In the genomic region with DNA sequence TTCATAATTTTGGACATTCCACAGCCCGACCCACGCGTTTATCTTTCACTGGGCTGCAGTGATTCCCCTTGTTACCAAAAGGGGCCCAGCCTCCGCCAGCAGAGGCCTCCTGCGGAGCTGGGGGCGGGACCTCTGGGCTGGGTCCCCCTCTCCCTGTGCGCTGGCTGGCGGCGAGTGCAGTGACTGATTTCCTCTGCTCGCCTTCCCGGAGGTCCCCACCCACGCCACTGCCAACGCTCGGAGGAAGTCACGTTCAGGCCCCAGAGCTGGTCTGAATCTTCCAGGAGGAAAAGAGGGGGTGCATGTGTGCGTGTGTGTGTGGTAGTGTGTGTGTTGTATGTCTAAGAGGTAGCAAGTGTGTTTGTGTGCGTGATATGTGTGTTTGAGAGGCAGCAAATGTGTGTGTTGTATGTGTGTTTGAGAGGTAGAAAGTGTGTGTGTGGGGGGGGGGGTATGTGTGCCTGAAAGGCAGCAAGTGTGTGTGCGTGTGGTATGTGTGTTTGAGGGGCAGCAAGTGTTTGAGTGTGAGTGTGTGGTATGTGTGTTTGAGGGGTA, we compare ENCODE assay signal across 8 cellular contexts. TPM values are rescaled to one million over a fixed set of nuclear protein-coding genes. Genes with fewer than 3 reads are reported as not detected.
DNase-seq lines count a peak whose midpoint lies in the region; ATAC-seq, FAIRE-seq and TF ChIP-seq lines count a peak whose summit lies in the region.

No MANE protein-coding gene starts in this region.

- H3K9me2 ChIP-seq in SK-N-SH, result no peaks in the 10 kb centered on the region

- peaks cover 24% of the 10 kb centered on the region for H3K4me1 Mint-ChIP-seq in activated CD8-positive, alpha-beta memory T cell treated with anti-CD3 and anti-CD28 coated beads, Interleukin-2, amount 10 ng/mL, durations not matched to agents 7 days and 5 days

- H3K36me3 ChIP-seq in osteoblast (ENCODE audit: insufficient read depth, low read length), result no peaks in the 10 kb centered on the region
- H3K36me3 ChIP-seq in suprapubic skin, result no peaks in the 10 kb centered on the region
- no peaks in the 10 kb centered on the region for H3K36me3 ChIP-seq in SK-N-SH (replicated peaks in 1 of 2; ENCODE audit: control insufficient read depth in 1 of 2, insufficient read depth in 2 of 2, low read length in 1 of 2)

- H3F3A ChIP-seq in SK-N-SH (replicated peaks; ENCODE audit: insufficient read depth), result no peaks in the 10 kb centered on the region

- no peaks in the 10 kb centered on the region for H3K79me2 ChIP-seq in osteoblast (ENCODE audit: insufficient read depth, low read length)
- H3K79me2 ChIP-seq in SK-N-SH (ENCODE audit: insufficient read depth), result no peaks in the 10 kb centered on the region

- H3K27me3 Mint-ChIP-seq in activated CD8-positive, alpha-beta memory T cell treated with anti-CD3 and anti-CD28 coated beads, Interleukin-2, amount 10 ng/mL, durations not matched to agents 7 days and 5 days, result peaks cover 27% of the 10 kb centered on the region

- no peak overlapping the region for H2AFZ ChIP-seq in osteoblast (ENCODE audit: low read length)
- H2AFZ ChIP-seq in SK-N-SH (ENCODE audit: low read depth), result no peak overlapping the region

- POLR2A ChIA-PET in SK-N-SH (lab: Yijun Ruan, JAX), result no interaction called here

- CTCF ChIA-PET in activated CD8-positive, alpha-beta memory T cell treated with anti-CD3 and anti-CD28 coated beads, Interleukin-2, amount 10 ng/mL, durations not matched to agents 7 days and 5 days (lab: Charles Lee), result interaction anchor here (1.0 to 1.2 kb wide), 2 partner anchors 17 to 176 kb away, joined by 3 to 4 read pairs; no protein-coding TSS in a partner anchor
- CTCF ChIA-PET in SK-N-SH (lab: Yijun Ruan, JAX), result interaction anchor here (2.1 kb wide), 1 partner anchor 19 kb away, joined by 6 read pairs; no protein-coding TSS in a partner anchor

- H3K4me2 ChIP-seq in osteoblast (ENCODE audit: insufficient read depth, low read length) (peak overlapping the region; percentile 48), SK-N-SH (no peak overlapping the region)

- 55% methylated on average over 18 of the region's 18 CpGs for WGBS in suprapubic skin
- 95% methylated on average over 17 of the region's 18 CpGs for WGBS in SK-N-SH (ENCODE audit: low lambda C conversion rate)

- H3K4me1 ChIP-seq in osteoblast (ENCODE audit: insufficient read depth, low read length) (peaks cover 10% of the 10 kb centered on the region), suprapubic skin (peaks cover 24% of the 10 kb centered on the region), SK-N-SH (ENCODE audit: control insufficient read depth in 1 of 2, insufficient read depth in 2 of 2, low read depth in 1 of 2, low read length in 1 of 2) (no peaks in the 10 kb centered on the region)

- no peak for TF ChIP-seq RAD21 in SK-N-SH (IDR thresholded peaks at IDR 0.05; ENCODE audit: low read length)

- H3K27me3 ChIP-seq in osteoblast (ENCODE audit: insufficient read depth, low read length) (no peaks in the 10 kb centered on the region), suprapubic skin (no peaks in the 10 kb centered on the region), SK-N-SH (ENCODE audit: insufficient read depth) (no peaks in the 10 kb centered on the region)

- peak; percentile 80 for ATAC-seq in activated CD8-positive, alpha-beta memory T cell treated with anti-CD3 and anti-CD28 coated beads, Interleukin-2, amount 10 ng/mL, durations not matched to agents 7 days and 5 days
- ATAC-seq in GM19023 (IDR thresholded peaks at IDR 0.05; ENCODE audit: unreplicated experiment), result no peak

- DNase-seq in H54 (ENCODE audit: insufficient read length, low spot score) (peak; percentile 77), erythroblast (lab: John Stamatoyannopoulos, UW) (peak; percentile 17 to 27), osteoblast (ENCODE audit: insufficient read length, low spot score, missing footprints) (peak; percentile 85), suprapubic skin (ENCODE audit: low spot score in 2 of 2) (peak; percentile 91 to 93), SK-N-SH (no peak), NCI-H1694 (lab: John Stamatoyannopoulos, UW) (no peak)
- peak; percentile 77 for DNase-seq in activated CD8-positive, alpha-beta memory T cell treated with anti-CD3 and anti-CD28 coated beads, Interleukin-2, amount 10 ng/mL, durations not matched to agents 7 days and 5 days

- TF ChIP-seq POLR2A in H54 (IDR thresholded peaks at IDR 0.05; ENCODE audit: low read depth, low read length) (0 out of 2 replicates have a peak, but pooled peaks have one; percentile 24), erythroblast (IDR thresholded peaks at IDR 0.05; ENCODE audit: low read length) (no peak), suprapubic skin (IDR thresholded peaks at IDR 0.05) (peak; percentile 33 to 51)

- H3K9me3 Mint-ChIP-seq in activated CD8-positive, alpha-beta memory T cell treated with anti-CD3 and anti-CD28 coated beads, Interleukin-2, amount 10 ng/mL, durations not matched to agents 7 days and 5 days (ENCODE audit: low read depth), result peaks cover 5% of the 10 kb centered on the region

- H4K20me1 ChIP-seq in osteoblast (ENCODE audit: insufficient read depth, low read length) (no peaks in the 10 kb centered on the region), SK-N-SH (ENCODE audit: insufficient read depth) (no peaks in the 10 kb centered on the region)

- H3K9me3 ChIP-seq in osteoblast (ENCODE audit: low read depth, low read length) (no peaks in the 10 kb centered on the region), suprapubic skin (no peaks in the 10 kb centered on the region), SK-N-SH (no peaks in the 10 kb centered on the region)

- peak overlapping the region; percentile 51 for H3K27ac Mint-ChIP-seq in activated CD8-positive, alpha-beta memory T cell treated with anti-CD3 and anti-CD28 coated beads, Interleukin-2, amount 10 ng/mL, durations not matched to agents 7 days and 5 days

- H3K27ac ChIP-seq in osteoblast (ENCODE audit: low read depth, low read length) (no peak overlapping the region), suprapubic skin (peak overlapping the region; percentile 98), SK-N-SH (ENCODE audit: low read depth in 2 of 2, low read length in 1 of 2) (no peak overlapping the region)

- H3K4me3 ChIP-seq in osteoblast (ENCODE audit: insufficient read depth, low read length) (peak overlapping the region; percentile 8), suprapubic skin (peak overlapping the region; percentile 67), SK-N-SH (ENCODE audit: low read depth in 2 of 2, low read length in 1 of 2) (no peak overlapping the region)

- FAIRE-seq in H54 (lab: Jason Lieb, UNC), result no peak

- H3K4me3 Mint-ChIP-seq in activated CD8-positive, alpha-beta memory T cell treated with anti-CD3 and anti-CD28 coated beads, Interleukin-2, amount 10 ng/mL, durations not matched to agents 7 days and 5 days, result peak overlapping the region; percentile 61

- no peak overlapping the region for H3K9ac ChIP-seq in SK-N-SH

- H3K36me3 Mint-ChIP-seq in activated CD8-positive, alpha-beta memory T cell treated with anti-CD3 and anti-CD28 coated beads, Interleukin-2, amount 10 ng/mL, durations not matched to agents 7 days and 5 days, result peaks cover 9% of the 10 kb centered on the region

- TF ChIP-seq EP300 in suprapubic skin (IDR thresholded peaks at IDR 0.05) (no peak), SK-N-SH (IDR thresholded peaks at IDR 0.05; ENCODE audit: borderline replicate concordance in 1 of 2, low read depth in 1 of 2, low read length in 1 of 2) (no peak)

- no peak for TF ChIP-seq CTCF in osteoblast (IDR thresholded peaks at IDR 0.05; ENCODE audit: extremely low read depth, low read depth, low read length)
- peak in 1 of 2 donors; percentile 36 for TF ChIP-seq CTCF in suprapubic skin (IDR thresholded peaks at IDR 0.05)
- no peak for TF ChIP-seq CTCF in SK-N-SH (IDR thresholded peaks at IDR 0.05)

TF ChIP-seq in SK-N-SH, 30 proteins besides CTCF, POLR2A, EP300 and RAD21 (continues in another document):
- TF ChIP-seq, protein P1, sequence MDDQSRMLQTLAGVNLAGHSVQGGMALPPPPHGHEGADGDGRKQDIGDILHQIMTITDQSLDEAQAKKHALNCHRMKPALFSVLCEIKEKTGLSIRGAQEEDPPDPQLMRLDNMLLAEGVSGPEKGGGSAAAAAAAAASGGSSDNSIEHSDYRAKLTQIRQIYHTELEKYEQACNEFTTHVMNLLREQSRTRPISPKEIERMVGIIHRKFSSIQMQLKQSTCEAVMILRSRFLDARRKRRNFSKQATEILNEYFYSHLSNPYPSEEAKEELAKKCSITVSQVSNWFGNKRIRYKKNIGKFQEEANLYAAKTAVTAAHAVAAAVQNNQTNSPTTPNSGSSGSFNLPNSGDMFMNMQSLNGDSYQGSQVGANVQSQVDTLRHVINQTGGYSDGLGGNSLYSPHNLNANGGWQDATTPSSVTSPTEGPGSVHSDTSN (IDR thresholded peaks at IDR 0.05), result no peak
- TF ChIP-seq, protein P2, sequence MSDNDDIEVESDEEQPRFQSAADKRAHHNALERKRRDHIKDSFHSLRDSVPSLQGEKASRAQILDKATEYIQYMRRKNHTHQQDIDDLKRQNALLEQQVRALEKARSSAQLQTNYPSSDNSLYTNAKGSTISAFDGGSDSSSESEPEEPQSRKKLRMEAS (IDR thresholded peaks at IDR 0.05; ENCODE audit: low read depth), result no peak
- no peak for TF ChIP-seq MXI1 (IDR thresholded peaks at IDR 0.05; ENCODE audit: low read depth, low read length)
- no peak for TF ChIP-seq RCOR1 (IDR thresholded peaks at IDR 0.05; ENCODE audit: low read length)
- TF ChIP-seq, protein P3, sequence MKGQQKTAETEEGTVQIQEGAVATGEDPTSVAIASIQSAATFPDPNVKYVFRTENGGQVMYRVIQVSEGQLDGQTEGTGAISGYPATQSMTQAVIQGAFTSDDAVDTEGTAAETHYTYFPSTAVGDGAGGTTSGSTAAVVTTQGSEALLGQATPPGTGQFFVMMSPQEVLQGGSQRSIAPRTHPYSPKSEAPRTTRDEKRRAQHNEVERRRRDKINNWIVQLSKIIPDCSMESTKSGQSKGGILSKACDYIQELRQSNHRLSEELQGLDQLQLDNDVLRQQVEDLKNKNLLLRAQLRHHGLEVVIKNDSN (IDR thresholded peaks at IDR 0.05; ENCODE audit: borderline replicate concordance, low read depth), result no peak

RNA-seq across cellular contexts. Expression of a gene that starts 35.0 kb away (rescaled TPM):
- total RNA-seq in activated CD8-positive, alpha-beta memory T cell treated with anti-CD3 and anti-CD28 coated beads, Interleukin-2, amount 10 ng/mL, durations not matched to agents 7 days and 5 days, result 100 to 1,000 TPM; 166 to 173 TPM
- total RNA-seq in osteoblast, result 178 and 197 TPM in 2 replicates
- total RNA-seq in suprapubic skin, result 100 to 1,000 TPM in 3 of 4 donors, 10 to 100 TPM in 1; 99.0 to 169 (median 127) TPM
- polyA plus RNA-seq in SK-N-SH (2012; rRNA removed), result 47.5 and 47.7 TPM in 2 replicates
- 47.6 and 48.4 TPM in 2 replicates for polyA plus RNA-seq in SK-N-SH (2012; cell fraction: cytosol; rRNA removed)
- 48.8 and 63.4 TPM in 2 replicates for polyA plus RNA-seq in SK-N-SH (2012; cell fraction: nucleus; rRNA removed)

Comparison
In these comparisons a context has a peak if more than half of its experiments do, and no peak if none do; other contexts are left out.
1. DNase-seq: peak in H54 (single experiment), activated CD8-positive, alpha-beta memory T cell treated with anti-CD3 and anti-CD28 coated beads, Interleukin-2, amount 10 ng/mL, durations not matched to agents 7 days and 5 days (single experiment), erythroblast (2 of 2), osteoblast (single experiment) and suprapubic skin (2 of 2); none in SK-N-SH (single experiment) and NCI-H1694 (single experiment).
2. H3K4me3 ChIP-seq: peak in osteoblast (single experiment) and suprapubic skin (single experiment); none in SK-N-SH (0 of 2).